1 cellular context compared by ENCODE assay signal in the genomic region with DNA sequence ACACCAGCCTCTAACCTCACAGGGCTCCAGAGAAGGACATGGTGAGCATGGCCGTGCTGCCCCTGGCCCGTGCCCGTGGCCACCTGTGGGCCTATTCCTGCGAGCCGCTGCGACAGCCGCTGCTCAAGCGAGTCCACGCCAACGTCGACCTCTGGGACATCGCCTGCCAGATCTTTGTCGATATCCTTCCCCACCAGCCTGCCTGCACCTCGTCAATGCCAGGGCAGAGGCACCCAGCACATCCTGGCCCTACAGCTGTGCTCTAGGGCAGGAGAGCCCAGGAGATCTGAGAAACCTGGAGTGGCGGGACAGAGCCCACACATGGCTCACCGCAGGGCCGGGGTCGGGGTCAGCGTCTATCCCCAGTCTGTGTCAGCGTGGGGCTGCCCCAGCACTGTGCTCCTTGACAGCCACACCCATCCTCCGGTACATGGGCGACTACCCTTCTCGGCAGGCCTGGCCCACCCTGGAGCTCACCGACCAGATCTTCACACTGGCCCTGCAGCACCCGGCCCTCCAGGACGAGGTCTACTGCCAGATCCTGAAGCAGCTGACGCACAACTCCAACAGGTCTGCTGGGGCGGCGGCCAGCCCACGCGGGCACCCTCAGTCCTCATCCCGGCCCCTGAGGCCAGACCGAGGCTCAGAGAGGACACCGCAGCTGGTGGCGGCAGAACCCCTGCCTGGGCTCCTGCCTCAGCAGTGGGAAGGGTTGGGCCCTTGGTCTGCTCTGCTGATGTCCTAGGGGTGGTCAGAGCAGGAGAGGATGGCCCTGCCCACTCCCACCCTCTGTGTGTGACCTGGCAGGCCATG.
TF ChIP-seq lines count a peak whose summit lies in the region.

No MANE protein-coding gene starts in this region.

TF ChIP-seq in HepG2, 621 proteins besides CTCF, POLR2A, EP300 and RAD21:
- TF ChIP-seq, protein P1, sequence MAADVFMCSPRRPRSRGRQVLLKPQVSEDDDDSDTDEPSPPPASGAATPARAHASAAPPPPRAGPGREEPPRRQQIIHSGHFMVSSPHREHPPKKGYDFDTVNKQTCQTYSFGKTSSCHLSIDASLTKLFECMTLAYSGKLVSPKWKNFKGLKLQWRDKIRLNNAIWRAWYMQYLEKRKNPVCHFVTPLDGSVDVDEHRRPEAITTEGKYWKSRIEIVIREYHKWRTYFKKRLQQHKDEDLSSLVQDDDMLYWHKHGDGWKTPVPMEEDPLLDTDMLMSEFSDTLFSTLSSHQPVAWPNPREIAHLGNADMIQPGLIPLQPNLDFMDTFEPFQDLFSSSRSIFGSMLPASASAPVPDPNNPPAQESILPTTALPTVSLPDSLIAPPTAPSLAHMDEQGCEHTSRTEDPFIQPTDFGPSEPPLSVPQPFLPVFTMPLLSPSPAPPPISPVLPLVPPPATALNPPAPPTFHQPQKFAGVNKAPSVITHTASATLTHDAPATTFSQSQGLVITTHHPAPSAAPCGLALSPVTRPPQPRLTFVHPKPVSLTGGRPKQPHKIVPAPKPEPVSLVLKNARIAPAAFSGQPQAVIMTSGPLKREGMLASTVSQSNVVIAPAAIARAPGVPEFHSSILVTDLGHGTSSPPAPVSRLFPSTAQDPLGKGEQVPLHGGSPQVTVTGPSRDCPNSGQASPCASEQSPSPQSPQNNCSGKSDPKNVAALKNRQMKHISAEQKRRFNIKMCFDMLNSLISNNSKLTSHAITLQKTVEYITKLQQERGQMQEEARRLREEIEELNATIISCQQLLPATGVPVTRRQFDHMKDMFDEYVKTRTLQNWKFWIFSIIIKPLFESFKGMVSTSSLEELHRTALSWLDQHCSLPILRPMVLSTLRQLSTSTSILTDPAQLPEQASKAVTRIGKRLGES (CRISPR knock-in tag; IDR thresholded peaks at IDR 0.05; ENCODE audit: borderline replicate concordance): no peak
- TF ChIP-seq SP140L (CRISPR knock-in tag; IDR thresholded peaks at IDR 0.05; ENCODE audit: borderline replicate concordance) (no peak), HNRNPLL (IDR thresholded peaks at IDR 0.05; ENCODE audit: low read depth, low read length, poor library complexity, severe bottlenecking) (peak; percentile 19), ZEB1 (IDR thresholded peaks at IDR 0.05; ENCODE audit: insufficient replicate concordance, low read depth) (no peak)
- TF ChIP-seq, protein P2, sequence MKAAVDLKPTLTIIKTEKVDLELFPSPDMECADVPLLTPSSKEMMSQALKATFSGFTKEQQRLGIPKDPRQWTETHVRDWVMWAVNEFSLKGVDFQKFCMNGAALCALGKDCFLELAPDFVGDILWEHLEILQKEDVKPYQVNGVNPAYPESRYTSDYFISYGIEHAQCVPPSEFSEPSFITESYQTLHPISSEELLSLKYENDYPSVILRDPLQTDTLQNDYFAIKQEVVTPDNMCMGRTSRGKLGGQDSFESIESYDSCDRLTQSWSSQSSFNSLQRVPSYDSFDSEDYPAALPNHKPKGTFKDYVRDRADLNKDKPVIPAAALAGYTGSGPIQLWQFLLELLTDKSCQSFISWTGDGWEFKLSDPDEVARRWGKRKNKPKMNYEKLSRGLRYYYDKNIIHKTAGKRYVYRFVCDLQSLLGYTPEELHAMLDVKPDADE (CRISPR knock-in tag; IDR thresholded peaks at IDR 0.05): no peak
